ENCODE assay signal across 8 cellular contexts in genomic region chr14:20989787-20990600, GRCh38. TPM values are rescaled to one million over a fixed set of nuclear protein-coding genes. Genes with fewer than 3 reads are reported as not detected.
DNase-seq lines count a peak whose midpoint lies in the region; ATAC-seq and TF ChIP-seq lines count a peak whose summit lies in the region.

TSS of gene METTL17 (plus strand) at chr14:20989980. CDS start at chr14:20990003, 23 bp downstream.

- H3K9me3 ChIP-seq in testis, result no peaks in the 10 kb centered on the region

- DNase-seq in GM10266 (ENCODE audit: extremely low spot score), result peak; percentile 85
- DNase-seq in NB4 (ENCODE audit: low read depth), result peak; percentile 98
- DNase-seq in SKM-1 (lab: John Stamatoyannopoulos, UW; ENCODE audit: unreplicated experiment), result peak; percentile 64
- DNase-seq in activated naive CD4-positive, alpha-beta T cell treated with anti-CD3 and anti-CD28 coated beads, Interleukin-2, amount 50 U/mL, for 72 hours (ENCODE audit: low spot score in 2 of 2), result peak; percentile 83 to 90
- DNase-seq in glomerular visceral epithelial cell (ENCODE audit: extremely low spot score), result peak; percentile 98
- peak; percentile 67 for DNase-seq in omental fat pad (ENCODE audit: low spot score)
- peak; percentile 97 for DNase-seq in testis

- peak within 1 kb of the TSS; percentile 95 to 97 for H3K27ac Mint-ChIP-seq in activated naive CD4-positive, alpha-beta T cell treated with anti-CD3 and anti-CD28 coated beads, Interleukin-2, amount 50 U/mL, for 72 hours

- TF ChIP-seq POLR2A in NB4 (IDR thresholded peaks at IDR 0.05; ENCODE audit: extremely low read depth, insufficient read length), result peak; percentile 59
- TF ChIP-seq POLR2A in testis (IDR thresholded peaks at IDR 0.05), result no peak

- H3K36me3 Mint-ChIP-seq in activated naive CD4-positive, alpha-beta T cell treated with anti-CD3 and anti-CD28 coated beads, Interleukin-2, amount 50 U/mL, for 72 hours, result peaks cover 18 to 35% of the 10 kb centered on the region in 2 donors

- H3K36me3 ChIP-seq in testis (ENCODE audit: low read depth, missing control alignments), result no peaks in the 10 kb centered on the region

- intact Hi-C loops in testis (cut with DNase I; ENCODE audit: low total_unique reads), result no loop called here

- no peaks in the 10 kb centered on the region for H3K9me3 Mint-ChIP-seq in activated naive CD4-positive, alpha-beta T cell treated with anti-CD3 and anti-CD28 coated beads, Interleukin-2, amount 50 U/mL, for 72 hours

- ATAC-seq in HG02571 (IDR thresholded peaks at IDR 0.05; ENCODE audit: unreplicated experiment), result peak; percentile 96
- peak; percentile 96 to 98 for ATAC-seq in activated naive CD4-positive, alpha-beta T cell treated with anti-CD3 and anti-CD28 coated beads, Interleukin-2, amount 50 U/mL, for 72 hours
- ATAC-seq in omental fat pad (ENCODE audit: low FRiP score), result peak; percentile 91

- TF ChIP-seq CTCF in GM10266 (IDR thresholded peaks at IDR 0.05; ENCODE audit: control insufficient read depth, insufficient read depth, low read depth, missing control alignments) (peak; percentile 38), NB4 (IDR thresholded peaks at IDR 0.05; ENCODE audit: low read depth, low read length) (peak; percentile 42), omental fat pad (IDR thresholded peaks at IDR 0.05) (no peak), testis (IDR thresholded peaks at IDR 0.05) (peak in 1 of 3 experiments; percentile 17)

- H3K4me3 ChIP-seq in NB4 (ENCODE audit: low read depth, low read length), result peak within 1 kb of the TSS; percentile 97
- H3K4me3 ChIP-seq in testis, result peak within 1 kb of the TSS; percentile 72 to 97

- peak within 1 kb of the TSS; percentile 65 to 84 for H3K27ac ChIP-seq in testis

- peaks cover 13% of the 10 kb centered on the region for H3K4me1 ChIP-seq in testis

- WGBS in testis, 2 donors, result 0% methylated on average over 9 to 40 of the region's 42 CpGs

- no peaks in the 10 kb centered on the region for H3K27me3 ChIP-seq in testis

RNA-seq across cellular contexts. Expression of gene METTL17, which starts in this region (rescaled TPM):
- total RNA-seq in activated naive CD4-positive, alpha-beta T cell treated with anti-CD3 and anti-CD28 coated beads, Interleukin-2, amount 50 U/mL, for 72 hours, result 100 to 1,000 TPM; 105 to 142 TPM
- total RNA-seq in omental fat pad (10 to 100 TPM; 36.8 to 89.7 (median 51.3) TPM), testis (10 to 100 TPM; 93.2 to 93.4 TPM)
- 68.9 TPM for polyA plus RNA-seq in testis (ENCODE audit: insufficient read depth, low read depth, low replicate concordance)

Comparison
In these comparisons a context has a peak if more than half of its experiments do, and no peak if none do; other contexts are left out.
1. Peak in every context shown above with its lines: DNase-seq, ATAC-seq, H3K4me3 ChIP-seq and H3K27ac ChIP-seq.
2. CTCF ChIP-seq: peak in GM10266 (single experiment) and NB4 (single experiment); none in omental fat pad (0 of 3).